In genomic region chr2:46845542-46846453, GRCh38 we compare ENCODE assay signal across 14 cellular contexts.
DNase-seq lines count a peak whose midpoint lies in the region; ATAC-seq, FAIRE-seq and TF ChIP-seq lines count a peak whose summit lies in the region.
"Had no signal": no experiment of that assay in that cellular context is flagged by ENCODE, and none has a peak within 500 bp of the region (broad histone marks: within the 10 kb centered on the region; RNA-seq: fewer than 3 reads in every experiment).

No MANE protein-coding gene starts in this region.

- peak overlapping the region in 3 of 4 donors; percentile 80 to 88 (median 83) for H3K27ac ChIP-seq in body of pancreas
- H3K27ac ChIP-seq in keratinocyte (ENCODE audit: control insufficient read depth, insufficient read depth, low read length) = peak overlapping the region; percentile 25
- H3K27ac ChIP-seq in skeletal muscle tissue (ENCODE audit: low read depth, low read length) = peak overlapping the region; percentile 89

- TF ChIP-seq CTCF in body of pancreas (IDR thresholded peaks at IDR 0.05) (no peak), keratinocyte (optimal IDR thresholded peaks at IDR 0.05 in 1 of 3, IDR thresholded peaks at IDR 0.05 in 1 of 3, conservative IDR thresholded peaks at IDR 0.05 in 1 of 3; ENCODE audit: extremely low read depth in 1 of 3, insufficient read depth in 2 of 3, low read length in 3 of 3) (no peak), progenitor cell of endocrine pancreas (IDR thresholded peaks at IDR 0.05; ENCODE audit: unreplicated experiment) (no peak)

- H3K27me3 ChIP-seq in body of pancreas = no peaks in the 10 kb centered on the region
- H3K27me3 ChIP-seq in keratinocyte (ENCODE audit: control insufficient read depth, extremely low read depth, insufficient read depth, low read length) = no peaks in the 10 kb centered on the region
- no peaks in the 10 kb centered on the region for H3K27me3 ChIP-seq in skeletal muscle tissue (ENCODE audit: control insufficient read depth in 3 of 3, insufficient read depth in 3 of 3, low read length in 3 of 3)

- H3K4me2 ChIP-seq in keratinocyte (ENCODE audit: control insufficient read depth, extremely low read depth, insufficient read depth, low read depth, low read length) = peak overlapping the region; percentile 65

- H3K9ac ChIP-seq in keratinocyte (ENCODE audit: control insufficient read depth, extremely low read depth, insufficient read depth, low read length) = peak overlapping the region; percentile 6
- H3K9ac ChIP-seq in skeletal muscle tissue (ENCODE audit: low read depth in 1 of 3, low read length in 3 of 3) = no peak overlapping the region

- intact Hi-C loops in body of pancreas (cut with DNase I) = no loop called here

- peak; percentile 79 for FAIRE-seq in keratinocyte (lab: Jason Lieb, UNC)

- peaks cover 54% of the 10 kb centered on the region for H3K4me1 ChIP-seq in body of pancreas
- peaks cover 56% of the 10 kb centered on the region for H3K4me1 ChIP-seq in keratinocyte (ENCODE audit: control insufficient read depth, extremely low read depth, insufficient read depth, low read length)
- H3K4me1 ChIP-seq in skeletal muscle tissue (ENCODE audit: control insufficient read depth in 3 of 3, insufficient read depth in 3 of 3, low read length in 3 of 3) = peaks cover 54 to 56% (median 54%) of the 10 kb centered on the region in 3 donors

- WGBS in body of pancreas, 2 donors = 69 to 79% methylated on average over 16 of the region's 16 CpGs

- H3K27me3 Mint-ChIP-seq in progenitor cell of endocrine pancreas = peaks cover 24% of the 10 kb centered on the region

- H3K9me3 Mint-ChIP-seq in progenitor cell of endocrine pancreas (ENCODE audit: low read depth) = no peaks in the 10 kb centered on the region
- H3K9me3 Mint-ChIP-seq: activated CD4-positive, alpha-beta memory T cell treated with anti-CD3 and anti-CD28 coated beads for 36 hours had no signal

- no peak overlapping the region for H3K4me3 Mint-ChIP-seq in progenitor cell of endocrine pancreas (ENCODE audit: low read depth)
- H3K4me3 Mint-ChIP-seq: activated CD4-positive, alpha-beta memory T cell treated with anti-CD3 and anti-CD28 coated beads for 36 hours had no signal

- H3K27ac Mint-ChIP-seq in progenitor cell of endocrine pancreas = no peak overlapping the region
- H3K27ac Mint-ChIP-seq: activated CD4-positive, alpha-beta memory T cell treated with anti-CD3 and anti-CD28 coated beads for 36 hours had no signal

- H3K9me3 ChIP-seq in body of pancreas = no peaks in the 10 kb centered on the region
- no peaks in the 10 kb centered on the region for H3K9me3 ChIP-seq in keratinocyte (ENCODE audit: control insufficient read depth, low read depth, low read length)
- H3K9me3 ChIP-seq in skeletal muscle tissue (ENCODE audit: control insufficient read depth in 3 of 3, low read length in 3 of 3) = no peaks in the 10 kb centered on the region
- H3K9me3 ChIP-seq: mucosa of descending colon had no signal

- dilution Hi-C loops in keratinocyte (cut with MboI; ENCODE audit: extremely low pct_ligation_motif_present, low sequenced_read_pairs) = no loop called here

- peak overlapping the region; percentile 57 for H2AFZ ChIP-seq in keratinocyte (ENCODE audit: control insufficient read depth, low read length)

- TF ChIP-seq POLR2A in body of pancreas (IDR thresholded peaks at IDR 0.05) = no peak

- H3K36me3 Mint-ChIP-seq in progenitor cell of endocrine pancreas (ENCODE audit: insufficient read depth) = no peaks in the 10 kb centered on the region
- H3K36me3 Mint-ChIP-seq: activated CD4-positive, alpha-beta memory T cell treated with anti-CD3 and anti-CD28 coated beads for 36 hours had no signal

- H3K79me2 ChIP-seq in keratinocyte (ENCODE audit: control insufficient read depth, insufficient read depth, low read length) = no peaks in the 10 kb centered on the region

- no peak for ATAC-seq in body of pancreas

- H3K4me3 ChIP-seq in body of pancreas = no peak overlapping the region
- no peak overlapping the region for H3K4me3 ChIP-seq in keratinocyte (ENCODE audit: control insufficient read depth in 2 of 3, extremely low read depth in 1 of 3, insufficient read depth in 2 of 3, low read depth in 1 of 3, low read length in 3 of 3)
- no peak overlapping the region for H3K4me3 ChIP-seq in skeletal muscle tissue (ENCODE audit: low read length in 3 of 3)
- H3K4me3 ChIP-seq: mucosa of descending colon had no signal

- peaks cover 5% of the 10 kb centered on the region for H3K9me1 ChIP-seq in keratinocyte (ENCODE audit: control insufficient read depth, extremely low read depth, insufficient read depth, low read length)

- peaks cover 1% of the 10 kb centered on the region for H3K4me1 Mint-ChIP-seq in progenitor cell of endocrine pancreas (ENCODE audit: low read depth)

- H3K36me3 ChIP-seq in body of pancreas (replicated peaks in 1 of 2; ENCODE audit: insufficient read depth in 1 of 2, low read depth in 2 of 2) (no peaks in the 10 kb centered on the region), keratinocyte (ENCODE audit: control insufficient read depth in 2 of 2, extremely low read depth in 1 of 2, insufficient read depth in 2 of 2, low read length in 2 of 2) (no peaks in the 10 kb centered on the region), skeletal muscle tissue (ENCODE audit: control insufficient read depth in 3 of 3, insufficient read depth in 3 of 3, low read length in 3 of 3) (no peaks in the 10 kb centered on the region)

- DNase-seq in EH (ENCODE audit: low read depth) (peak; percentile 50), body of pancreas (no peak), keratinocyte (ENCODE audit: low read depth, low spot score) (no peak), progenitor cell of endocrine pancreas (ENCODE audit: low spot score, unreplicated experiment) (no peak), inferior parietal cortex (ENCODE audit: extremely low spot score) (no peak), cortex of kidney (lab: John Stamatoyannopoulos, UW) (no peak), T-helper 9 cell (no peak)
- DNase-seq: activated CD4-positive, alpha-beta memory T cell treated with anti-CD3 and anti-CD28 coated beads for 36 hours; activated naive CD4-positive, alpha-beta T cell; NCI-H2171 treated with DMSO at 0.1 percent for 48 hours; PC-3; stimulated activated CD4-positive, alpha-beta T cell treated with anti-CD3 and anti-CD28 coated beads, Interleukin-12 subunit alpha, Interleukin-12 subunit beta, amount 100 ng/mL, for 4 hours had no signal

- H4K20me1 ChIP-seq in keratinocyte (ENCODE audit: control insufficient read depth, extremely low read depth, insufficient read depth, low read length) = no peaks in the 10 kb centered on the region

Comparison
In these comparisons a context has a peak if more than half of its experiments do, and no peak if none do; other contexts are left out.
1. H3K27ac ChIP-seq: peak in every context shown above with its lines; median percentile 89 in skeletal muscle tissue; 83 in body of pancreas; 25 in keratinocyte.